ENCODE assay signal across 16 cellular contexts in the genomic region with DNA sequence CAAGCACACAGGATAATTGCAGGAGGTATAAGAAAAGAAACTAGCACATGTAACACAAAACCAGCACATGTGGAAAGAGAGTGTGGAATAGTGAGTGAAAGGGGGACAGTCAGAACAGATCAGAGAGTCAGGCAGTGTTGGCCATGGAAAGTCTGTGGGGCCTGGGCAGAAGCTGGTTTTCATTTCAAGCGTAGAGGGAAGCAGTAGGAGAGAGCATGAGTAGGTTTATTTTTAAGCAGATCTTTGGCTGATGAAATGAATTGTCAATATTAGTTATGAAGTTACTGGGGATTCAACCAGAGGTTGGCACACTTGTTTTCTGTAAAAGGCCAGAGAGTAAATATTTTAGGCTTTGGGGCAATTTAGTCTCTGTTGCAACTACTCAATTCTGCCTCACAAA.
"Had no signal": no experiment of that assay in that cellular context is flagged by ENCODE, and none has a peak within 500 bp of the region (broad histone marks: within the 10 kb centered on the region; RNA-seq: fewer than 3 reads in every experiment).

No MANE protein-coding gene starts in this region.

- H3K27ac ChIP-seq: coronary artery, gastrocnemius medialis, neutrophil, right atrium auricular region, uterus had no signal

- H3K4me1 ChIP-seq: right atrium auricular region, uterus had no signal

- H3K27me3 Mint-ChIP-seq: activated CD4-positive, alpha-beta T cell treated with anti-CD3 and anti-CD28 coated beads, Interleukin-2, amount 10 ng/mL, durations not matched to agents 7 days and 5 days had no signal

- DNase-seq: activated CD4-positive, alpha-beta T cell treated with anti-CD3 and anti-CD28 coated beads, Interleukin-2, amount 10 ng/mL, durations not matched to agents 7 days and 5 days; activated CD4-positive, CD25-positive, alpha-beta regulatory T cell; activated CD8-positive, alpha-beta memory T cell treated with anti-CD3 and anti-CD28 coated beads for 24 hours; activated naive CD4-positive, alpha-beta T cell treated with anti-CD3 and anti-CD28 coated beads, Interleukin-2, amount 10 ng/mL, durations not matched to agents 7 days and 5 days; activated T-cell treated with anti-CD3 and anti-CD28 coated beads for 4 hours; central memory CD4-positive, alpha-beta T cell; effector memory CD4-positive, alpha-beta T cell; gastrocnemius medialis; midbrain; naive B cell; uterus had no signal

- H3K36me3 ChIP-seq: gastrocnemius medialis, neutrophil, right atrium auricular region, uterus had no signal

- H3K4me3 Mint-ChIP-seq: activated CD4-positive, alpha-beta T cell treated with anti-CD3 and anti-CD28 coated beads, Interleukin-2, amount 10 ng/mL, durations not matched to agents 7 days and 5 days; activated naive CD4-positive, alpha-beta T cell treated with anti-CD3 and anti-CD28 coated beads, Interleukin-2, amount 10 ng/mL, durations not matched to agents 7 days and 5 days; activated T-helper 17 cell treated with anti-CD3 and anti-CD28 coated beads, Interleukin-2, amount 50 U/mL, for 72 hours; naive B cell had no signal

- ATAC-seq: activated T-helper 17 cell treated with anti-CD3 and anti-CD28 coated beads, Interleukin-2, amount 50 U/mL, for 72 hours; gastrocnemius medialis had no signal

- H3K4me1 Mint-ChIP-seq: activated CD4-positive, alpha-beta T cell treated with anti-CD3 and anti-CD28 coated beads, Interleukin-2, amount 10 ng/mL, durations not matched to agents 7 days and 5 days; activated naive CD4-positive, alpha-beta T cell treated with anti-CD3 and anti-CD28 coated beads, Interleukin-2, amount 10 ng/mL, durations not matched to agents 7 days and 5 days; activated T-helper 17 cell treated with anti-CD3 and anti-CD28 coated beads, Interleukin-2, amount 50 U/mL, for 72 hours; naive B cell had no signal

- H3K27me3 ChIP-seq: gastrocnemius medialis, neutrophil, right atrium auricular region, uterus had no signal

- H3K9me3 ChIP-seq: gastrocnemius medialis, neutrophil, uterus had no signal

- H3K27ac Mint-ChIP-seq: activated CD4-positive, alpha-beta T cell treated with anti-CD3 and anti-CD28 coated beads, Interleukin-2, amount 10 ng/mL, durations not matched to agents 7 days and 5 days; activated naive CD4-positive, alpha-beta T cell treated with anti-CD3 and anti-CD28 coated beads, Interleukin-2, amount 10 ng/mL, durations not matched to agents 7 days and 5 days; activated T-helper 17 cell treated with anti-CD3 and anti-CD28 coated beads, Interleukin-2, amount 50 U/mL, for 72 hours had no signal

- H3K4me3 ChIP-seq: coronary artery, gastrocnemius medialis, lung, right atrium auricular region, uterus had no signal

- H3K36me3 Mint-ChIP-seq: activated naive CD4-positive, alpha-beta T cell treated with anti-CD3 and anti-CD28 coated beads, Interleukin-2, amount 10 ng/mL, durations not matched to agents 7 days and 5 days; naive B cell had no signal

- H3K9me3 Mint-ChIP-seq: activated CD4-positive, alpha-beta T cell treated with anti-CD3 and anti-CD28 coated beads, Interleukin-2, amount 10 ng/mL, durations not matched to agents 7 days and 5 days; activated naive CD4-positive, alpha-beta T cell treated with anti-CD3 and anti-CD28 coated beads, Interleukin-2, amount 10 ng/mL, durations not matched to agents 7 days and 5 days had no signal
